In genomic region chr2:189213226-189213625, GRCh38 we compare ENCODE assay signal across 1 cellular context.
TF ChIP-seq lines count a peak whose summit lies in the region.

No MANE protein-coding gene starts in this region.

TF ChIP-seq in GM23338, 12 proteins besides CTCF, POLR2A, EP300 and RAD21 (continued from another document):
- TF ChIP-seq CREB1 (CRISPR knock-in tag; IDR thresholded peaks at IDR 0.05; ENCODE audit: low read depth): no peak
- TF ChIP-seq EZH2phosphoT487 (IDR thresholded peaks at IDR 0.05; ENCODE audit: unreplicated experiment): no peak
- no peak for TF ChIP-seq POLR2AphosphoS5 (IDR thresholded peaks at IDR 0.05; ENCODE audit: low read depth)
- TF ChIP-seq, protein P1, sequence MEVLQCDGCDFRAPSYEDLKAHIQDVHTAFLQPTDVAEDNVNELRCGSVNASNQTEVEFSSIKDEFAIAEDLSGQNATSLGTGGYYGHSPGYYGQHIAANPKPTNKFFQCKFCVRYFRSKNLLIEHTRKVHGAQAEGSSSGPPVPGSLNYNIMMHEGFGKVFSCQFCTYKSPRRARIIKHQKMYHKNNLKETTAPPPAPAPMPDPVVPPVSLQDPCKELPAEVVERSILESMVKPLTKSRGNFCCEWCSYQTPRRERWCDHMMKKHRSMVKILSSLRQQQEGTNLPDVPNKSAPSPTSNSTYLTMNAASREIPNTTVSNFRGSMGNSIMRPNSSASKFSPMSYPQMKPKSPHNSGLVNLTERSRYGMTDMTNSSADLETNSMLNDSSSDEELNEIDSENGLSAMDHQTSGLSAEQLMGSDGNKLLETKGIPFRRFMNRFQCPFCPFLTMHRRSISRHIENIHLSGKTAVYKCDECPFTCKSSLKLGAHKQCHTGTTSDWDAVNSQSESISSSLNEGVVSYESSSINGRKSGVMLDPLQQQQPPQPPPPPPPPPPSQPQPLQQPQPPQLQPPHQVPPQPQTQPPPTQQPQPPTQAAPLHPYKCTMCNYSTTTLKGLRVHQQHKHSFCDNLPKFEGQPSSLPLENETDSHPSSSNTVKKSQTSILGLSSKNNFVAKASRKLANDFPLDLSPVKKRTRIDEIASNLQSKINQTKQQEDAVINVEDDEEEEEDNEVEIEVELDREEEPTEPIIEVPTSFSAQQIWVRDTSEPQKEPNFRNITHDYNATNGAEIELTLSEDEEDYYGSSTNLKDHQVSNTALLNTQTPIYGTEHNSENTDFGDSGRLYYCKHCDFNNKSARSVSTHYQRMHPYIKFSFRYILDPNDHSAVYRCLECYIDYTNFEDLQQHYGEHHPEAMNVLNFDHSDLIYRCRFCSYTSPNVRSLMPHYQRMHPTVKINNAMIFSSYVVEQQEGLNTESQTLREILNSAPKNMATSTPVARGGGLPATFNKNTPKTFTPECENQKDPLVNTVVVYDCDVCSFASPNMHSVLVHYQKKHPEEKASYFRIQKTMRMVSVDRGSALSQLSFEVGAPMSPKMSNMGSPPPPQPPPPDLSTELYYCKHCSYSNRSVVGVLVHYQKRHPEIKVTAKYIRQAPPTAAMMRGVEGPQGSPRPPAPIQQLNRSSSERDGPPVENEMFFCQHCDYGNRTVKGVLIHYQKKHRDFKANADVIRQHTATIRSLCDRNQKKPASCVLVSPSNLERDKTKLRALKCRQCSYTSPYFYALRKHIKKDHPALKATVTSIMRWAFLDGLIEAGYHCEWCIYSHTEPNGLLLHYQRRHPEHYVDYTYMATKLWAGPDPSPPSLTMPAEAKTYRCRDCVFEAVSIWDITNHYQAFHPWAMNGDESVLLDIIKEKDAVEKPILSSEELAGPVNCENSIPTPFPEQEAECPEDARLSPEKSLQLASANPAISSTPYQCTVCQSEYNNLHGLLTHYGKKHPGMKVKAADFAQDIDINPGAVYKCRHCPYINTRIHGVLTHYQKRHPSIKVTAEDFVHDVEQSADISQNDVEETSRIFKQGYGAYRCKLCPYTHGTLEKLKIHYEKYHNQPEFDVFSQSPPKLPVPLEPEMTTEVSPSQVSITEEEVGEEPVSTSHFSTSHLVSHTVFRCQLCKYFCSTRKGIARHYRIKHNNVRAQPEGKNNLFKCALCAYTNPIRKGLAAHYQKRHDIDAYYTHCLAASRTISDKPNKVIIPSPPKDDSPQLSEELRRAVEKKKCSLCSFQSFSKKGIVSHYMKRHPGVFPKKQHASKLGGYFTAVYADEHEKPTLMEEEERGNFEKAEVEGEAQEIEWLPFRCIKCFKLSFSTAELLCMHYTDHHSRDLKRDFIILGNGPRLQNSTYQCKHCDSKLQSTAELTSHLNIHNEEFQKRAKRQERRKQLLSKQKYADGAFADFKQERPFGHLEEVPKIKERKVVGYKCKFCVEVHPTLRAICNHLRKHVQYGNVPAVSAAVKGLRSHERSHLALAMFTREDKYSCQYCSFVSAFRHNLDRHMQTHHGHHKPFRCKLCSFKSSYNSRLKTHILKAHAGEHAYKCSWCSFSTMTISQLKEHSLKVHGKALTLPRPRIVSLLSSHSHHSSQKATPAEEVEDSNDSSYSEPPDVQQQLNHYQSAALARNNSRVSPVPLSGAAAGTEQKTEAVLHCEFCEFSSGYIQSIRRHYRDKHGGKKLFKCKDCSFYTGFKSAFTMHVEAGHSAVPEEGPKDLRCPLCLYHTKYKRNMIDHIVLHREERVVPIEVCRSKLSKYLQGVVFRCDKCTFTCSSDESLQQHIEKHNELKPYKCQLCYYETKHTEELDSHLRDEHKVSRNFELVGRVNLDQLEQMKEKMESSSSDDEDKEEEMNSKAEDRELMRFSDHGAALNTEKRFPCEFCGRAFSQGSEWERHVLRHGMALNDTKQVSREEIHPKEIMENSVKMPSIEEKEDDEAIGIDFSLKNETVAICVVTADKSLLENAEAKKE (CRISPR knock-in tag; IDR thresholded peaks at IDR 0.05): no peak
- no peak for TF ChIP-seq ETS1 (IDR thresholded peaks at IDR 0.05)
- no peak for TF ChIP-seq ZNF114 (CRISPR knock-in tag; IDR thresholded peaks at IDR 0.05)
- no peak for TF ChIP-seq NANOG (IDR thresholded peaks at IDR 0.05; ENCODE audit: borderline replicate concordance)
- no peak for TF ChIP-seq STAT1 (IDR thresholded peaks at IDR 0.05; ENCODE audit: unreplicated experiment)
- TF ChIP-seq ZNF331 (CRISPR knock-in tag; IDR thresholded peaks at IDR 0.05; ENCODE audit: low read depth): no peak
- no peak for TF ChIP-seq EZH2 (IDR thresholded peaks at IDR 0.05; ENCODE audit: low read depth, unreplicated experiment)
- TF ChIP-seq JUNB (IDR thresholded peaks at IDR 0.05; ENCODE audit: unreplicated experiment): no peak
